Comparison of ENCODE assay signal across 8 cellular contexts in genomic region chr10:102230264-102230860, GRCh38. TPM values are rescaled to one million over a fixed set of nuclear protein-coding genes. Genes with fewer than 3 reads are reported as not detected.
DNase-seq lines count a peak whose midpoint lies in the region; ATAC-seq and TF ChIP-seq lines count a peak whose summit lies in the region.

No MANE protein-coding gene starts in this region.

- DNase-seq in DMS53 treated with DMSO at 0.1 percent for 48 hours (lab: John Stamatoyannopoulos, UW; ENCODE audit: unreplicated experiment) (peak; percentile 62), NB4 (ENCODE audit: low read depth) (peak; percentile 80), epithelial cell of esophagus (ENCODE audit: low read depth) (peak; percentile 58), naive B cell (no peak)

- no peak overlapping the region for H3K27ac Mint-ChIP-seq in naive B cell

- peaks cover 49 to 92% (median 67%) of the 10 kb centered on the region in 3 donors for H3K27me3 Mint-ChIP-seq in naive B cell

- TF ChIP-seq CTCF in NB4 (IDR thresholded peaks at IDR 0.05; ENCODE audit: low read depth, low read length): no peak
- TF ChIP-seq CTCF in epithelial cell of esophagus (IDR thresholded peaks at IDR 0.05; ENCODE audit: insufficient read depth, low read depth, low read length, missing control alignments): no peak

- H3K9me3 Mint-ChIP-seq in naive B cell: no peaks in the 10 kb centered on the region

- H3K27ac ChIP-seq in urinary bladder (ENCODE audit: low read depth): no peak overlapping the region

- H3K36me3 Mint-ChIP-seq in naive B cell: no peaks in the 10 kb centered on the region

- WGBS in urinary bladder: under 1% methylated on average over 50 of the region's 50 CpGs

- H3K36me3 ChIP-seq in urinary bladder (ENCODE audit: insufficient read depth): no peaks in the 10 kb centered on the region

- H3K4me3 ChIP-seq in NB4 (ENCODE audit: low read depth, low read length) (no peak overlapping the region), epithelial cell of esophagus (ENCODE audit: low read length) (peak overlapping the region; percentile 38), urinary bladder (ENCODE audit: low read depth, low read length) (peak overlapping the region; percentile 35)

- no peak for TF ChIP-seq POLR2A in NB4 (IDR thresholded peaks at IDR 0.05; ENCODE audit: extremely low read depth, insufficient read length)

- peak overlapping the region; percentile 76 to 91 (median 86) for H3K4me3 Mint-ChIP-seq in naive B cell

- peaks cover 19 to 51% (median 33%) of the 10 kb centered on the region in 3 donors for H3K4me1 Mint-ChIP-seq in naive B cell

- no peaks in the 10 kb centered on the region for H3K4me1 ChIP-seq in urinary bladder (ENCODE audit: insufficient read depth)

- ATAC-seq in activated CD4-positive, CD25-positive, alpha-beta regulatory T cell treated with anti-CD3 and anti-CD28 coated beads, Interleukin-2, amount 50 U/mL, for 24 hours: peak; percentile 7 to 14
- ATAC-seq in naive B cell (ENCODE audit: low read depth in 2 of 2): peak; percentile 21 to 23
- ATAC-seq in HG02763 (IDR thresholded peaks at IDR 0.05; ENCODE audit: unreplicated experiment): no peak
- no peak for ATAC-seq in HG03097 (IDR thresholded peaks at IDR 0.05; ENCODE audit: low FRiP score, unreplicated experiment)

RNA-seq across cellular contexts. Expression of gene ELOVL3, which starts 4.3 kb away (rescaled TPM):
- polyA plus RNA-seq in naive B cell (ENCODE audit: low read depth in 6 of 6): not detected
- total RNA-seq in urinary bladder: not detected
- 0.29 TPM for polyA plus RNA-seq in urinary bladder

RNA-seq across cellular contexts. Expression of gene PITX3, which starts 10.9 kb away (rescaled TPM):
- not detected for polyA plus RNA-seq in naive B cell (ENCODE audit: low read depth in 6 of 6)
- 0.32 TPM for total RNA-seq in urinary bladder
- polyA plus RNA-seq in urinary bladder: 0.08 TPM

RNA-seq across cellular contexts. Expression of gene GBF1, which starts 15.0 kb away (rescaled TPM):
- polyA plus RNA-seq in naive B cell (ENCODE audit: low read depth in 6 of 6): 10 to 100 TPM in 1 of 6 donors, 1 to 10 TPM in 5; 3.9 to 14.8 (median 6.2) TPM
- total RNA-seq in urinary bladder: 29.3 TPM
- 22.9 TPM for polyA plus RNA-seq in urinary bladder

Comparison
In these comparisons a context has a peak if more than half of its experiments do, and no peak if none do; other contexts are left out.
1. ATAC-seq: peak in activated CD4-positive, CD25-positive, alpha-beta regulatory T cell treated with anti-CD3 and anti-CD28 coated beads, Interleukin-2, amount 50 U/mL, for 24 hours (2 of 2) and naive B cell (2 of 2); none in HG02763 (single experiment) and HG03097 (single experiment).